ENCODE assay signal across 8 cellular contexts in the genomic region with DNA sequence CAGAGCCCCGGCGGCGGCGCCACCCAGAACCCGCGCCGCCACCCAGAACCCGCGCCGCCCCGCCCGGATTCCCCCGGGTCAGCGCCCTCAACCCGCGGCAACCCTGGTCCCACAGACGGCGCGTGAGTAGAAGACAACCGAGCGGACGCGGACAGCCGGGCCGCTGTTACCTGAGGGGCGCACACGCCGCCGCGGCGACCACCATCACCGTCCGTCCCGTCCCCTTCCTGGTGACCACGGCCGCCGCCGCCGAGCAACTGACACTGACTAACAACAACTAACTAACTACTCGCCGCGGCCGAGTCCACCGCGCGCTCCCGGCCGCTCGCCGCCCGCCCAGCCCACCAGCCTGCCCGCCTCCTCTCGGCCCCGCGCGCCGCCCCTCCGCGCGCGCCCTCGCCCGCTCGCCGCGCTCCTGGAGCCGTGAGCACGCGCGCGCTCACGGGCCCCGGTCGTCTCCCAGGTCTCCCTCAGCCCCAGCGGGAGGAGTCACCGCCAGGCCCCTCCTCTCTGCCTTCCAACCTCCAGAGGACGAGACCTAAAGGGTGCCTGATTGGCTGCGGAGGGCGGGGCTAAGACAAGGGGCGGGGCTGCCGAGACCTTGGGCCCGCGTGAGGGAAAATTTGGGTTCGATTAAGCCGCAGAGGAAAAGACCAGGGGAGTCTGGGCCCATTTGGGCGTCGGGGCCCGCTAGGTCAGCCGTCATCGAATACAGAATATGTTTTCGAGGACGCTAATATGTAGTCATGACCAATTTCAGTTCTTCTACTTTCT. TPM values are rescaled to one million over a fixed set of nuclear protein-coding genes. Genes with fewer than 3 reads are reported as not detected.
DNase-seq lines count a peak whose midpoint lies in the region; ATAC-seq, FAIRE-seq and TF ChIP-seq lines count a peak whose summit lies in the region.

A gene with protein sequence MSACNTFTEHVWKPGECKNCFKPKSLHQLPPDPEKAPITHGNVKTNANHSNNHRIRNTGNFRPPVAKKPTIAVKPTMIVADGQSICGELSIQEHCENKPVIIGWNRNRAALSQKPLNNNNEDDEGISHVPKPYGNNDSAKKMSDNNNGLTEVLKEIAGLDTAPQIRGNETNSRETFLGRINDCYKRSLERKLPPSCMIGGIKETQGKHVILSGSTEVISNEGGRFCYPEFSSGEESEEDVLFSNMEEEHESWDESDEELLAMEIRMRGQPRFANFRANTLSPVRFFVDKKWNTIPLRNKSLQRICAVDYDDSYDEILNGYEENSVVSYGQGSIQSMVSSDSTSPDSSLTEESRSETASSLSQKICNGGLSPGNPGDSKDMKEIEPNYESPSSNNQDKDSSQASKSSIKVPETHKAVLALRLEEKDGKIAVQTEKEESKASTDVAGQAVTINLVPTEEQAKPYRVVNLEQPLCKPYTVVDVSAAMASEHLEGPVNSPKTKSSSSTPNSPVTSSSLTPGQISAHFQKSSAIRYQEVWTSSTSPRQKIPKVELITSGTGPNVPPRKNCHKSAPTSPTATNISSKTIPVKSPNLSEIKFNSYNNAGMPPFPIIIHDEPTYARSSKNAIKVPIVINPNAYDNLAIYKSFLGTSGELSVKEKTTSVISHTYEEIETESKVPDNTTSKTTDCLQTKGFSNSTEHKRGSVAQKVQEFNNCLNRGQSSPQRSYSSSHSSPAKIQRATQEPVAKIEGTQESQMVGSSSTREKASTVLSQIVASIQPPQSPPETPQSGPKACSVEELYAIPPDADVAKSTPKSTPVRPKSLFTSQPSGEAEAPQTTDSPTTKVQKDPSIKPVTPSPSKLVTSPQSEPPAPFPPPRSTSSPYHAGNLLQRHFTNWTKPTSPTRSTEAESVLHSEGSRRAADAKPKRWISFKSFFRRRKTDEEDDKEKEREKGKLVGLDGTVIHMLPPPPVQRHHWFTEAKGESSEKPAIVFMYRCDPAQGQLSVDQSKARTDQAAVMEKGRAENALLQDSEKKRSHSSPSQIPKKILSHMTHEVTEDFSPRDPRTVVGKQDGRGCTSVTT (N-terminal part only) (minus strand): TSS at position 269 of the 774 bp plus-strand sequence. CDS start 238,178 bp downstream, outside the sequence.

- peak within 1 kb of the TSS; percentile 96 for H2BK120ac ChIP-seq in trophoblast cell (ENCODE audit: insufficient read depth, low read length, poor library complexity)

- no peaks in the 10 kb centered on the region for H3K36me3 ChIP-seq in adipocyte (ENCODE audit: control insufficient read depth, insufficient read depth, low read length, severe bottlenecking)
- H3K36me3 ChIP-seq in cardiac muscle cell = no peaks in the 10 kb centered on the region
- no peaks in the 10 kb centered on the region for H3K36me3 ChIP-seq in trophoblast cell (ENCODE audit: control insufficient read depth in 1 of 2, insufficient read depth in 2 of 2, low read length in 2 of 2)
- no peaks in the 10 kb centered on the region for H3K36me3 ChIP-seq in tibial nerve

- H3K14ac ChIP-seq in trophoblast cell (ENCODE audit: low read length) = peak within 1 kb of the TSS; percentile 99

- H3K27me3 ChIP-seq in adipocyte (replicated peaks; ENCODE audit: control insufficient read depth, insufficient read depth, low read length) (no peaks in the 10 kb centered on the region), cardiac muscle cell (no peaks in the 10 kb centered on the region), trophoblast cell (ENCODE audit: insufficient read depth, low read length) (no peaks in the 10 kb centered on the region), tibial nerve (no peaks in the 10 kb centered on the region)

- peak within 1 kb of the TSS; percentile 100 for H4K12ac ChIP-seq in trophoblast cell (ENCODE audit: low read depth, low read length)

- peak within 1 kb of the TSS; percentile 95 for H2AK5ac ChIP-seq in trophoblast cell (ENCODE audit: low read length)

- no CpG with 5 or more reads among the region's 92 CpGs for WGBS in trophoblast cell (ENCODE audit: extremely low coverage, insufficient coverage, insufficient read length)
- 0 to 1% methylated on average over 49 to 76 of the region's 92 CpGs for WGBS in tibial nerve, 2 donors

- TF ChIP-seq POLR2A in GM12892 (IDR thresholded peaks at IDR 0.05; ENCODE audit: low read depth, low read length) (peak; percentile 63; the same call in 1 of the 2 replicates), tibial nerve (IDR thresholded peaks at IDR 0.05) (peak; percentile 93 to 94)

- peak within 1 kb of the TSS; percentile 98 for H2BK12ac ChIP-seq in trophoblast cell (ENCODE audit: low read length)

- H2BK5ac ChIP-seq in trophoblast cell (ENCODE audit: low read depth, low read length, poor library complexity) = peak within 1 kb of the TSS; percentile 99

- ATAC-seq in HG02840 (IDR thresholded peaks at IDR 0.05; ENCODE audit: low FRiP score, unreplicated experiment) = peak; percentile 87

- H3K9me3 ChIP-seq in adipocyte (ENCODE audit: control insufficient read depth, low read length) = no peaks in the 10 kb centered on the region
- no peaks in the 10 kb centered on the region for H3K9me3 ChIP-seq in cardiac muscle cell (ENCODE audit: low read depth)
- no peaks in the 10 kb centered on the region for H3K9me3 ChIP-seq in trophoblast cell (ENCODE audit: insufficient read depth, low read depth, low read length)
- no peaks in the 10 kb centered on the region for H3K9me3 ChIP-seq in tibial nerve

- H3K79me2 ChIP-seq in trophoblast cell (ENCODE audit: control insufficient read depth, insufficient read depth, low read length, poor library complexity) = peaks cover 19% of the 10 kb centered on the region

- H4K8ac ChIP-seq in trophoblast cell (ENCODE audit: low read depth, low read length) = peak within 1 kb of the TSS; percentile 97

- peaks cover 19% of the 10 kb centered on the region for H3K79me1 ChIP-seq in trophoblast cell (ENCODE audit: low read length)

- FAIRE-seq in GM12892 (lab: Jason Lieb, UNC) = peak; percentile 99

- TF ChIP-seq EP300 in tibial nerve (IDR thresholded peaks at IDR 0.05) = peak in 1 of 2 donors; percentile 90

- H3K4me1 ChIP-seq in adipocyte (ENCODE audit: control insufficient read depth, insufficient read depth, low read length) (peaks cover 45% of the 10 kb centered on the region), cardiac muscle cell (ENCODE audit: low read depth) (peaks cover 34% of the 10 kb centered on the region), trophoblast cell (ENCODE audit: control insufficient read depth in 1 of 2, insufficient read depth in 2 of 2, low read length in 2 of 2) (peaks cover 4% of the 10 kb centered on the region in 2 experiments), tibial nerve (peaks cover 0 to 67% (median 27%) of the 10 kb centered on the region in 4 donors)

- peak within 1 kb of the TSS; percentile 98 for H3K9ac ChIP-seq in adipocyte (ENCODE audit: low read length)
- H3K9ac ChIP-seq in trophoblast cell (ENCODE audit: low read length) = peak within 1 kb of the TSS; percentile 88

- H3K27ac ChIP-seq in cardiac muscle cell = peak within 1 kb of the TSS; percentile 98
- H3K27ac ChIP-seq in trophoblast cell (ENCODE audit: low read depth, low read length) = peak within 1 kb of the TSS; percentile 81
- H3K27ac ChIP-seq in tibial nerve = peak within 1 kb of the TSS; percentile 89 to 99 (median 95)

- DNase-seq in GM12892 (ENCODE audit: insufficient read length) (peak; percentile 81), NCI-H1436 treated with DMSO at 0.1 percent for 48 hours (lab: John Stamatoyannopoulos, UW) (peak; percentile 86), T follicular helper cell (ENCODE audit: low read depth) (peak; percentile 100), adipocyte (ENCODE audit: low read depth) (peak; percentile 100), cardiac muscle cell (ENCODE audit: low read depth in 1 of 2, low spot score in 1 of 2) (peak; percentile 99 to 100), trophoblast cell (peak; percentile 99 to 100), tibial nerve (ENCODE audit: low spot score in 2 of 2) (peak; percentile 99)

- H3K18ac ChIP-seq in trophoblast cell (ENCODE audit: low read length) = peak within 1 kb of the TSS; percentile 100

- peak within 1 kb of the TSS; percentile 97 for H3K4me2 ChIP-seq in trophoblast cell (ENCODE audit: low read length)

- H3K4ac ChIP-seq in trophoblast cell (ENCODE audit: low read depth, low read length) = peak within 1 kb of the TSS; percentile 99

- peak within 1 kb of the TSS; percentile 100 for H2AFZ ChIP-seq in trophoblast cell (ENCODE audit: insufficient read depth, low read length, poor library complexity)

- H3K23ac ChIP-seq in trophoblast cell (ENCODE audit: low read length) = no peak within 1 kb of the TSS

- H3K4me3 ChIP-seq in adipocyte (ENCODE audit: low read length) (peak within 1 kb of the TSS; percentile 98), cardiac muscle cell (peak within 1 kb of the TSS; percentile 98), trophoblast cell (ENCODE audit: low read depth, low read length) (peak within 1 kb of the TSS; percentile 86), tibial nerve (peak within 1 kb of the TSS; percentile 81 to 91 (median 84))

- H4K91ac ChIP-seq in trophoblast cell (ENCODE audit: low read depth, low read length) = peak within 1 kb of the TSS; percentile 93

- TF ChIP-seq CTCF in cardiac muscle cell (IDR thresholded peaks at IDR 0.05; ENCODE audit: low read depth, low read length) = no peak
- peak in 1 of 5 experiments; percentile 26 for TF ChIP-seq CTCF in tibial nerve (IDR thresholded peaks at IDR 0.05)

RNA-seq across cellular contexts. Expression of the gene that starts here (rescaled TPM):
- polyA plus RNA-seq in GM12892 (2012; ENCODE audit: missing spikeins) = 8.4 TPM
- total RNA-seq in cardiac muscle cell (27.8 and 42.0 TPM in 2 replicates), tibial nerve (100 to 1,000 TPM in 2 of 4 donors, 10 to 100 TPM in 2; 78.3 to 112 (median 95.2) TPM)
- polyA plus RNA-seq in cardiac muscle cell = 15.8 and 23.6 TPM in 2 replicates
- 16.1 TPM in 2 replicates for polyA plus RNA-seq in trophoblast cell (2013)

Comparison
In these comparisons a context has a peak if more than half of its experiments do, and no peak if none do; other contexts are left out.
1. Peak in every context shown above with its lines: DNase-seq, ATAC-seq, H3K4me3 ChIP-seq and H3K27ac ChIP-seq.